Comparison of ENCODE assay signal across 8 cellular contexts in genomic region chr15:35519536-35520149, GRCh38.
DNase-seq lines count a peak whose midpoint lies in the region; ATAC-seq and TF ChIP-seq lines count a peak whose summit lies in the region.

No MANE protein-coding gene starts in this region.

- ATAC-seq in GM18502 (IDR thresholded peaks at IDR 0.05; ENCODE audit: poor library complexity, unreplicated experiment) (peak; percentile 66), HG03378 (IDR thresholded peaks at IDR 0.05; ENCODE audit: unreplicated experiment) (peak; percentile 73), HG03139 (IDR thresholded peaks at IDR 0.05; ENCODE audit: unreplicated experiment) (no peak)

- POLR2A ChIA-PET in AG04449 (lab: Yijun Ruan, JAX), result no interaction called here

- CTCF ChIA-PET in AG04449 (lab: Yijun Ruan, JAX), result interaction anchor here (0.7 to 2.4 kb wide), 9 partner anchors 23 to 1616 kb away, joined by 3 to 12 read pairs (median 4); no protein-coding TSS in a partner anchor

- peak; percentile 4 for DNase-seq in AG04449 (ENCODE audit: low read depth, low spot score)
- peak; percentile 84 for DNase-seq in NCI-H69 (lab: John Stamatoyannopoulos, UW)
- peak; percentile 69 for DNase-seq in dedifferentiated amniotic fluid mesenchymal stem cell (ENCODE audit: extremely low spot score)
- peak; percentile 16 for DNase-seq in middle frontal gyrus (ENCODE audit: extremely low spot score, low spot score)
- no peak for DNase-seq in effector CD4-positive, alpha-beta T cell

- no peak overlapping the region for H3K4me3 ChIP-seq in AG04449 (ENCODE audit: low read depth, low read length)

- TF ChIP-seq CTCF in AG04449 (IDR thresholded peaks at IDR 0.05; ENCODE audit: insufficient read depth, low read length, missing control alignments), result peak; percentile 41
